In genomic region chr9:96150324-96151023, GRCh38 we compare ENCODE assay signal across 9 cellular contexts.
A peak's percentile ranks its signal among the peaks of the same experiment; 100 is the strongest.
DNase-seq lines count a peak whose midpoint lies in the region; ATAC-seq and TF ChIP-seq lines count a peak whose summit lies in the region.
"Had no signal": no experiment of that assay in that cellular context is flagged by ENCODE, and none has a peak within 500 bp of the region (broad histone marks: within the 10 kb centered on the region; RNA-seq: fewer than 3 reads in every experiment).

No MANE protein-coding gene starts in this region.

- POLR2A ChIA-PET in A673 (lab: Charles Lee; ENCODE audit: low non-redundant PET): no interaction called here

- H3K9me3 ChIP-seq in A673 (ENCODE audit: low read depth, low read length, poor library complexity, severe bottlenecking) (no peaks in the 10 kb centered on the region), WERI-Rb-1 (ENCODE audit: severe bottlenecking) (no peaks in the 10 kb centered on the region)

- no peaks in the 10 kb centered on the region for H3K4me1 ChIP-seq in A673 (ENCODE audit: insufficient read depth, low read length, poor library complexity, severe bottlenecking)

- H3K36me3 ChIP-seq in A673 (ENCODE audit: insufficient read depth, low read length, poor library complexity, severe bottlenecking) (no peaks in the 10 kb centered on the region), WERI-Rb-1 (no peaks in the 10 kb centered on the region)

- peak; percentile 14 to 19 for ATAC-seq in left cardiac atrium
- no peak for ATAC-seq in Right ventricle myocardium inferior
- peak; percentile 71 for ATAC-seq in HG03571 (IDR thresholded peaks at IDR 0.05; ENCODE audit: unreplicated experiment)

- BruUV-seq in A673 (replicated peaks; lab: Mats Ljungman, UMichigan): no TSS peak

- H3K27me3 ChIP-seq in A673 (replicated peaks; ENCODE audit: insufficient read depth, low read depth, low read length, poor library complexity): no peaks in the 10 kb centered on the region
- H3K27me3 ChIP-seq in WERI-Rb-1 (ENCODE audit: insufficient read depth, low read depth, severe bottlenecking): no peaks in the 10 kb centered on the region

- CTCF ChIA-PET in A673 (lab: Charles Lee): no interaction called here

- no peak for TF ChIP-seq CTCF in A673 (conservative IDR thresholded peaks at IDR 0.05; ENCODE audit: low read depth, low read length)
- no peak for TF ChIP-seq CTCF in WERI-Rb-1 (IDR thresholded peaks at IDR 0.05; ENCODE audit: low read depth, low read length)

- intact Hi-C loops in left cardiac atrium (cut with DNase I) (no loop called here), Right ventricle myocardium inferior (cut with DNase I) (no loop called here), A673 (cut with micrococcal nuclease; ENCODE audit: unreplicated experiment) (no loop called here)

- DNase-seq in left cardiac atrium (no peak), Right ventricle myocardium inferior (ENCODE audit: missing footprints) (no peak), activated T-cell treated with anti-CD3 and anti-CD28 coated beads for 1 hour (ENCODE audit: low read depth) (peak; percentile 16), A673 (ENCODE audit: low spot score) (no peak), SKM-1 treated with dmso at 0.1 percent for 144 hours (lab: John Stamatoyannopoulos, UW; ENCODE audit: unreplicated experiment) (no peak), WERI-Rb-1 (no peak)
- DNase-seq in stimulated activated CD4-positive, alpha-beta T cell treated with anti-CD3 and anti-CD28 coated beads, Interleukin-4, amount 100 ng/mL, for 48 hours (ENCODE audit: low read depth in 2 of 2): peak; percentile 36 to 52

- H3K27ac ChIP-seq in A673 (ENCODE audit: low read depth, low read length, poor library complexity, severe bottlenecking) (no peak overlapping the region), WERI-Rb-1 (no peak overlapping the region)

- H3K4me3 ChIP-seq in A673 (ENCODE audit: low read depth, low read length, poor library complexity, severe bottlenecking) (no peak overlapping the region), WERI-Rb-1 (ENCODE audit: low read depth, low read length) (no peak overlapping the region)
- H3K4me3 ChIP-seq: lung had no signal

Comparison
In these comparisons a context has a peak if more than half of its experiments do, and no peak if none do; other contexts are left out.
1. DNase-seq: peak in activated T-cell treated with anti-CD3 and anti-CD28 coated beads for 1 hour (single experiment) and stimulated activated CD4-positive, alpha-beta T cell treated with anti-CD3 and anti-CD28 coated beads, Interleukin-4, amount 100 ng/mL, for 48 hours (2 of 2); none in left cardiac atrium (single experiment), Right ventricle myocardium inferior (single experiment), A673 (single experiment), SKM-1 treated with dmso at 0.1 percent for 144 hours (single experiment) and WERI-Rb-1 (single experiment).